In genomic region chr11:93868404-93868803, GRCh38 we compare ENCODE assay signal across 1 cellular context.
TF ChIP-seq lines count a peak whose summit lies in the region.

No MANE protein-coding gene starts in this region.

TF ChIP-seq in K562, 482 proteins besides CTCF, POLR2A, EP300 and RAD21 (continued from another document):
- TF ChIP-seq CTCFL (IDR thresholded peaks at IDR 0.05; ENCODE audit: borderline replicate concordance, insufficient read depth, low read depth, low read length, poor library complexity, severe bottlenecking) (peak; percentile 21), SMC3 (conservative IDR thresholded peaks at IDR 0.05; ENCODE audit: insufficient read depth, low read depth, low read length) (0 out of 2 replicates have a peak, but pooled peaks have one; percentile 16), MAZ (CRISPR knock-in tag; conservative IDR thresholded peaks at IDR 0.05 in 1 of 2, IDR thresholded peaks at IDR 0.05 in 1 of 2) (0 out of 4 replicates have a peak, but pooled peaks of 1 of the 2 experiments have one; percentile 27), ARID1B (IDR thresholded peaks at IDR 0.05) (peak; percentile 33; the same call in 1 of the 2 replicates), ARID2 (IDR thresholded peaks at IDR 0.05) (0 out of 2 replicates have a peak, but pooled peaks have one; percentile 12), SMARCA4 (IDR thresholded peaks at IDR 0.05) (0 out of 2 replicates have a peak, but pooled peaks have one; percentile 20)
TF ChIP-seq in K562: peak in this region for 12; not testable (repeated sequence) for 470.
